17 cellular contexts compared by ENCODE assay signal in genomic region chr19:3278294-3278693, GRCh38. TPM values are rescaled to one million over a fixed set of nuclear protein-coding genes. Genes with fewer than 3 reads are reported as not detected.
DNase-seq lines count a peak whose midpoint lies in the region; ATAC-seq, FAIRE-seq and TF ChIP-seq lines count a peak whose summit lies in the region.
"Had no signal": no experiment of that assay in that cellular context is flagged by ENCODE, and none has a peak within 500 bp of the region (broad histone marks: within the 10 kb centered on the region; RNA-seq: fewer than 3 reads in every experiment).

No MANE protein-coding gene starts in this region.

- POLR2A ChIA-PET in HEK293 (lab: Yijun Ruan, JAX), result interaction anchor here (0.6 kb wide), 1 partner anchor 535 kb away, joined by 3 read pairs; no protein-coding TSS in a partner anchor
- POLR2A ChIA-PET in IMR-90 (lab: Charles Lee; ENCODE audit: unreplicated experiment), result no interaction called here
- POLR2A ChIA-PET in H1 (lab: Charles Lee; ENCODE audit: partially characterized antibody), result no interaction called here

- intact Hi-C loops in IMR-90 (cut with micrococcal nuclease), result no loop called here

- H2BK15ac ChIP-seq in IMR-90 (ENCODE audit: low read depth, low read length) (no peak overlapping the region), H1 (ENCODE audit: low read length) (0 out of 2 replicates have a peak overlapping the region, but pooled peaks have one; percentile 40)

- 0 out of 2 replicates have a peak, but pooled peaks cover 3% of the 10 kb centered on the region for H3K9me1 ChIP-seq in IMR-90 (ENCODE audit: insufficient read depth, low read length)

- H2AFZ ChIP-seq in IMR-90 (replicated peaks; ENCODE audit: low read length, poor library complexity) (peak overlapping the region; percentile 51), H1 (ENCODE audit: low read length) (no peak overlapping the region), osteoblast (ENCODE audit: low read length) (no peak overlapping the region)

- DNase-seq in IMR-90 (no peak), H1 (ENCODE audit: low read depth in 1 of 2, low spot score in 2 of 2) (no peak), osteoblast (ENCODE audit: insufficient read length, low spot score, missing footprints) (peak; percentile 73), DMS53 (lab: John Stamatoyannopoulos, UW) (no peak)
- DNase-seq: CD8-positive, alpha-beta T cell; COR-L47; GF-D8 had no signal

- H3K56ac ChIP-seq in IMR-90 (ENCODE audit: extremely low read depth, insufficient read depth, low read length), result no peak overlapping the region
- H3K56ac ChIP-seq in H1 (replicated peaks; ENCODE audit: insufficient read length, low read depth, low read length), result no peak overlapping the region

- no peaks in the 10 kb centered on the region for H3K36me3 ChIP-seq in HEK293 (ENCODE audit: control insufficient read depth in 2 of 2, insufficient read depth in 1 of 2, low read length in 2 of 2)
- H3K36me3 ChIP-seq in IMR-90 (ENCODE audit: control insufficient read depth, insufficient read depth, low read length), result no peaks in the 10 kb centered on the region
- peaks cover 0 to 3% (median 0%) of the 10 kb centered on the region in 4 experiments; a peak in 1 of 8 replicates for H3K36me3 ChIP-seq in H1 (ENCODE audit: control insufficient read depth in 2 of 4, insufficient read depth in 4 of 4, low read length in 3 of 4)
- H3K36me3 ChIP-seq in osteoblast (ENCODE audit: insufficient read depth, low read length), result no peaks in the 10 kb centered on the region

- TF ChIP-seq EP300 in H1 (IDR thresholded peaks at IDR 0.05; ENCODE audit: borderline replicate concordance in 1 of 2, low read depth in 2 of 2, low read length in 2 of 2), result no peak

- no peak for TF ChIP-seq CTCF in HEK293 (tag by site-specific recombination; IDR thresholded peaks at IDR 0.05)
- no peak for TF ChIP-seq CTCF in IMR-90 (conservative IDR thresholded peaks at IDR 0.05; ENCODE audit: low read depth, low read length)
- no peak for TF ChIP-seq CTCF in H1 (IDR thresholded peaks at IDR 0.05; ENCODE audit: control extremely low read depth in 1 of 3, insufficient read depth in 1 of 3, low read depth in 1 of 3, low read length in 3 of 3)
- TF ChIP-seq CTCF in osteoblast (IDR thresholded peaks at IDR 0.05; ENCODE audit: extremely low read depth, low read depth, low read length), result no peak

- H3K18ac ChIP-seq in IMR-90 (ENCODE audit: low read depth, low read length), result no peak overlapping the region
- no peak overlapping the region for H3K18ac ChIP-seq in H1 (ENCODE audit: extremely low read depth, low read length)

- H3K9me3 ChIP-seq in HEK293 (ENCODE audit: control insufficient read depth, insufficient read depth, low read depth, low read length), result no peaks in the 10 kb centered on the region
- no peaks in the 10 kb centered on the region for H3K9me3 ChIP-seq in IMR-90 (ENCODE audit: control insufficient read depth, insufficient read depth, low read length)
- H3K9me3 ChIP-seq in H1 (ENCODE audit: insufficient read depth in 2 of 2, low read depth in 1 of 2, low read length in 1 of 2), result no peaks in the 10 kb centered on the region
- H3K9me3 ChIP-seq in osteoblast (ENCODE audit: low read depth, low read length), result no peaks in the 10 kb centered on the region

- no peak overlapping the region for H2AK5ac ChIP-seq in IMR-90 (ENCODE audit: low read depth, low read length)
- H2AK5ac ChIP-seq in H1 (ENCODE audit: low read depth, low read length), result no peak overlapping the region

- FAIRE-seq in H1 (lab: Jason Lieb, UNC), result no peak
- FAIRE-seq: A549, H54 had no signal

- no peaks in the 10 kb centered on the region for H3K4me1 ChIP-seq in HEK293 (ENCODE audit: control insufficient read depth, insufficient read depth, low read length)
- 0 out of 2 replicates have a peak, but pooled peaks cover 2% of the 10 kb centered on the region for H3K4me1 ChIP-seq in IMR-90 (ENCODE audit: control insufficient read depth, insufficient read depth, low read length)
- H3K4me1 ChIP-seq in H1 (replicated peaks in 1 of 4; ENCODE audit: control insufficient read depth in 3 of 4, insufficient read depth in 4 of 4, low read length in 3 of 4), result peaks cover 2 to 10% (median 5%) of the 10 kb centered on the region in 4 experiments; a peak in 6 of 7 replicates
- no peaks in the 10 kb centered on the region for H3K4me1 ChIP-seq in osteoblast (ENCODE audit: insufficient read depth, low read length)

- no peak overlapping the region for H3K14ac ChIP-seq in IMR-90 (replicated peaks; ENCODE audit: low read depth, low read length)
- H3K14ac ChIP-seq in H1 (ENCODE audit: insufficient read length), result no peak overlapping the region

- no peaks in the 10 kb centered on the region for H3K79me2 ChIP-seq in H1 (ENCODE audit: control insufficient read depth in 1 of 2, insufficient read depth in 2 of 2, low read length in 2 of 2)
- H3K79me2 ChIP-seq in osteoblast (ENCODE audit: insufficient read depth, low read length), result no peaks in the 10 kb centered on the region

- dilution Hi-C loops in IMR-90 (cut with HindIII; ENCODE audit: low sequenced_read_pairs, unreplicated experiment), result no loop called here

- H4K20me1 ChIP-seq in IMR-90 (ENCODE audit: insufficient read depth, low read length) (no peaks in the 10 kb centered on the region; the same call in 1 of the 2 replicates), H1 (replicated peaks in 1 of 2; ENCODE audit: control insufficient read depth in 1 of 2, insufficient read depth in 2 of 2, low read length in 2 of 2) (peaks cover 0 to 14% of the 10 kb centered on the region in 2 experiments), osteoblast (ENCODE audit: insufficient read depth, low read length) (no peaks in the 10 kb centered on the region)

- TF ChIP-seq RAD21 in IMR-90 (IDR thresholded peaks at IDR 0.05; ENCODE audit: low read length) (no peak), H1 (IDR thresholded peaks at IDR 0.05 in 1 of 2, conservative IDR thresholded peaks at IDR 0.05 in 1 of 2; ENCODE audit: low read depth in 2 of 2, low read length in 2 of 2) (no peak)

- no peaks in the 10 kb centered on the region for H3K79me1 ChIP-seq in IMR-90 (ENCODE audit: low read depth in 1 of 2, low read length in 2 of 2)
- H3K79me1 ChIP-seq in H1 (ENCODE audit: low read depth, low read length), result no peaks in the 10 kb centered on the region

- H2BK5ac ChIP-seq in IMR-90 (ENCODE audit: low read depth, low read length, poor library complexity, severe bottlenecking), result no peak overlapping the region
- H2BK5ac ChIP-seq in H1 (ENCODE audit: low read depth, low read length), result peak overlapping the region; percentile 3; the same call in 1 of the 2 replicates

- H3K4me2 ChIP-seq in IMR-90 (ENCODE audit: low read depth, low read length), result no peak overlapping the region
- H3K4me2 ChIP-seq in H1 (ENCODE audit: insufficient read depth in 1 of 2, low read depth in 2 of 2, low read length in 2 of 2), result no peak overlapping the region
- H3K4me2 ChIP-seq in osteoblast (ENCODE audit: insufficient read depth, low read length), result no peak overlapping the region
- H3K4me2 ChIP-seq: A549, KMS-11 had no signal

- H4K8ac ChIP-seq in IMR-90 (ENCODE audit: low read depth in 2 of 2, low read length in 2 of 2), result no peak overlapping the region
- H4K8ac ChIP-seq in H1 (ENCODE audit: extremely low read depth, insufficient read depth, low read length), result 0 out of 2 replicates have a peak overlapping the region, but pooled peaks have one; percentile 35

- H3K27ac ChIP-seq in HEK293 (ENCODE audit: extremely low read depth, low read depth, low read length) (no peak overlapping the region), IMR-90 (ENCODE audit: insufficient read depth, low read length) (no peak overlapping the region), H1 (ENCODE audit: low read depth, low read length) (no peak overlapping the region), osteoblast (ENCODE audit: low read depth, low read length) (no peak overlapping the region)
- H3K27ac ChIP-seq: A549, HL-60, KMS-11 had no signal

- in situ Hi-C loops in IMR-90 (cut with MboI; ENCODE audit: low sequenced_read_pairs), result no loop called here

- no peak overlapping the region for H3K4me3 ChIP-seq in HEK293 (ENCODE audit: low read depth, low read length)
- H3K4me3 ChIP-seq in IMR-90 (ENCODE audit: insufficient read depth, low read depth, low read length), result no peak overlapping the region
- H3K4me3 ChIP-seq in H1 (ENCODE audit: extremely low read depth in 1 of 4, insufficient read depth in 2 of 4, low read depth in 3 of 4, low read length in 4 of 4), result no peak overlapping the region
- H3K4me3 ChIP-seq in osteoblast (ENCODE audit: insufficient read depth, low read length), result no peak overlapping the region
- H3K4me3 ChIP-seq: A549 had no signal

- TF ChIP-seq POLR2A in IMR-90 (IDR thresholded peaks at IDR 0.05; ENCODE audit: low read depth, low read length) (no peak), H1 (IDR thresholded peaks at IDR 0.05; ENCODE audit: control extremely low read depth in 1 of 2, low read depth in 2 of 2, low read length in 2 of 2) (no peak)

- CTCF ChIA-PET in HEK293 (lab: Yijun Ruan, JAX) (no interaction called here), IMR-90 (lab: Yijun Ruan, JAX) (no interaction called here), H1 (lab: Charles Lee; ENCODE audit: partially characterized antibody) (interaction anchor here (1.1 kb wide), 1 partner anchor 24 kb away, joined by 4 read pairs; no protein-coding TSS in a partner anchor)

- H3K23me2 ChIP-seq in H1 (ENCODE audit: low read depth, low read length), result peaks cover 3% of the 10 kb centered on the region; the same call in 1 of the 2 replicates

- 82% methylated on average over 11 of the region's 11 CpGs; no CpG with 5 or more reads in 1 of the 2 experiments for WGBS in IMR-90 (ENCODE audit: extremely low coverage in 2 of 2, insufficient read length in 1 of 2), 2 experiments
- 76 to 100% methylated on average over 1 to 11 of the region's 11 CpGs for WGBS in H1 (ENCODE audit: extremely low coverage in 1 of 2, insufficient coverage in 1 of 2, insufficient read length in 1 of 2, insufficient replicate concordance in 2 of 2, low coverage in 1 of 2, low lambda C conversion rate in 2 of 2, missing lambda C conversion rate in 1 of 2), 2 experiments

- no peak overlapping the region for H3K9ac ChIP-seq in IMR-90 (ENCODE audit: low read depth, low read length)
- no peak overlapping the region for H3K9ac ChIP-seq in H1 (replicated peaks in 1 of 4; ENCODE audit: extremely low read depth in 1 of 4, low read depth in 3 of 4, low read length in 3 of 4)
- H3K9ac ChIP-seq: KMS-11 had no signal

- no peak overlapping the region for H3K4ac ChIP-seq in IMR-90 (ENCODE audit: low read depth, low read length)
- no peak overlapping the region for H3K4ac ChIP-seq in H1 (replicated peaks; ENCODE audit: insufficient read length, low read depth, low read length)

- H4K5ac ChIP-seq in IMR-90 (ENCODE audit: low read depth, low read length), result no peak overlapping the region
- no peak overlapping the region for H4K5ac ChIP-seq in H1 (ENCODE audit: insufficient read length, low read depth, low read length)

- H2BK20ac ChIP-seq in IMR-90 (ENCODE audit: low read depth, low read length), result no peak overlapping the region
- H2BK20ac ChIP-seq in H1 (ENCODE audit: low read length), result no peak overlapping the region

- no TSS peak for BruUV-seq in IMR-90 (replicated peaks; lab: Mats Ljungman, UMichigan)

- H4K91ac ChIP-seq in IMR-90 (ENCODE audit: insufficient read depth, low read depth, low read length), result no peak overlapping the region
- no peak overlapping the region for H4K91ac ChIP-seq in H1 (replicated peaks; ENCODE audit: insufficient read length, low read length)

- no peak for ATAC-seq in IMR-90 (ENCODE audit: low read depth)
- ATAC-seq in HG02763 (IDR thresholded peaks at IDR 0.05; ENCODE audit: unreplicated experiment), result no peak
- no peak for ATAC-seq in GM21423 (IDR thresholded peaks at IDR 0.05; ENCODE audit: unreplicated experiment)
- ATAC-seq: A549; CD8-positive, alpha-beta T cell had no signal

- no peak overlapping the region for H2BK12ac ChIP-seq in H1 (ENCODE audit: low read depth, low read length)

- H3K23ac ChIP-seq in IMR-90 (ENCODE audit: low read depth, low read length) (no peak overlapping the region), H1 (ENCODE audit: insufficient read length) (no peak overlapping the region)

- H3K27me3 ChIP-seq in IMR-90 (ENCODE audit: control insufficient read depth, insufficient read depth, low read length) (peaks cover 37% of the 10 kb centered on the region), H1 (replicated peaks in 1 of 4; ENCODE audit: control insufficient read depth in 3 of 4, extremely low read depth in 1 of 4, insufficient read depth in 3 of 4, low read length in 3 of 4) (no peaks in the 10 kb centered on the region; a peak in 1 of 7 replicates), osteoblast (ENCODE audit: insufficient read depth, low read length) (peaks cover 19% of the 10 kb centered on the region)

- no peak overlapping the region for H2AK9ac ChIP-seq in IMR-90 (replicated peaks; ENCODE audit: low read depth, low read length, poor library complexity)

- H2BK120ac ChIP-seq in IMR-90 (ENCODE audit: low read depth, low read length) (no peak overlapping the region), H1 (replicated peaks; ENCODE audit: low read depth, low read length) (no peak overlapping the region)

RNA-seq across cellular contexts. Expression of gene CELF5, which starts 53.8 kb away (rescaled TPM):
- total RNA-seq in IMR-90 (2012; rRNA removed) (not detected in 2 replicates), osteoblast (not detected in 2 replicates)
- polyA plus RNA-seq in IMR-90 (2012; rRNA removed) (0.02 TPM in 1 of 2 replicates, not detected in the other), H1 (2011; rRNA removed) (15.0 and 18.2 TPM in 2 replicates)
- 0.05 TPM in 1 of 2 replicates, not detected in the other for polyA plus RNA-seq in IMR-90 (2012; cell fraction: cytosol; rRNA removed)
- polyA plus RNA-seq in IMR-90 (2012; cell fraction: nucleus; rRNA removed; ENCODE audit: low replicate concordance), result 0.24 and 0.29 TPM in 2 replicates
- total RNA-seq in H1 (2021; fragmentation: NEBNext Ultra II Directional; extraction: Animal tissue kit (Norgen Biotek cat#: 25700)), result 9.8 and 9.9 TPM in 2 replicates
- 15.4 TPM for polyA plus RNA-seq in H1 (2011; cell fraction: cytosol; rRNA removed)
- polyA plus RNA-seq in H1 (2011; cell fraction: nucleus; rRNA removed), result 43.5 TPM
- polyA plus RNA-seq in H1 (2012, experiment 1 of 2), result 9.0 to 15.7 TPM (median 12.5 TPM) in 4 replicates
- polyA plus RNA-seq in H1 (2012, experiment 2 of 2), result 6.1 TPM
- 11.1 TPM for polyA plus RNA-seq in H1 (2013, experiment 1 of 2)
- 10.4 TPM for polyA plus RNA-seq in H1 (2013, experiment 2 of 2)
- polyA minus RNA-seq in H1 (2011; rRNA and poly(A)+ RNA removed), result 4.4 and 4.7 TPM in 2 replicates
- polyA minus RNA-seq in H1 (2011; cell fraction: cytosol; rRNA and poly(A)+ RNA removed), result 4.8 TPM
- 11.7 TPM for polyA minus RNA-seq in H1 (2011; cell fraction: nucleus; rRNA and poly(A)+ RNA removed)
- polyA plus RNA-seq: AG04450, CD14-positive monocyte, IgD-negative memory B cell had no signal

Comparison
In these comparisons a context has a peak if more than half of its experiments do, and no peak if none do; other contexts are left out.
1. RNA of gene CELF5, which starts 53.8 kb away (total RNA-seq): 9.8 to 9.9 TPM in H1; not detected in IMR-90 and not detected in osteoblast; every median in the first group is over 10 times any median in the second.